1 cellular context compared by ENCODE assay signal in genomic region chr7:26233902-26234511, GRCh38.
TF ChIP-seq lines count a peak whose summit lies in the region.

No MANE protein-coding gene starts in this region.

TF ChIP-seq in K562, 482 proteins besides CTCF, POLR2A, EP300 and RAD21 (continued from another document and continues in another):
- peak; percentile 32; the same call in 1 of the 2 replicates for TF ChIP-seq CREB3L1 (IDR thresholded peaks at IDR 0.05; ENCODE audit: borderline replicate concordance, low read depth)
- TF ChIP-seq SMAD1 (IDR thresholded peaks at IDR 0.05; ENCODE audit: low read depth, low read length, partially characterized antibody), result no peak
- peak; percentile 82; the same call in 1 of the 2 replicates for TF ChIP-seq SMAD3 (CRISPR knock-in tag; conservative IDR thresholded peaks at IDR 0.05)
- TF ChIP-seq THRAP3 (IDR thresholded peaks at IDR 0.05; ENCODE audit: borderline replicate concordance), result no peak
- TF ChIP-seq C11orf30 (IDR thresholded peaks at IDR 0.05; ENCODE audit: low read depth), result peak; percentile 98
- no peak for TF ChIP-seq EZH2 (IDR thresholded peaks at IDR 0.05; ENCODE audit: borderline replicate concordance, low read depth, low read length)
- no peak for TF ChIP-seq E2F4 (CRISPR knock-in tag; IDR thresholded peaks at IDR 0.05; ENCODE audit: low read depth)
- no peak for TF ChIP-seq ZC3H8 (IDR thresholded peaks at IDR 0.05)
- peak; percentile 85 for TF ChIP-seq ZNF41 (CRISPR knock-in tag; conservative IDR thresholded peaks at IDR 0.05)
- TF ChIP-seq ZNF134 (CRISPR knock-in tag; conservative IDR thresholded peaks at IDR 0.05), result no peak
- no peak for TF ChIP-seq ZNF655 (CRISPR knock-in tag; IDR thresholded peaks at IDR 0.05)
- TF ChIP-seq KHSRP (IDR thresholded peaks at IDR 0.05), result no peak
- no peak for TF ChIP-seq ZBTB8A (IDR thresholded peaks at IDR 0.05; ENCODE audit: partially characterized antibody)
- TF ChIP-seq CHD4 (IDR thresholded peaks at IDR 0.05; ENCODE audit: insufficient read depth, insufficient replicate concordance, low read depth, low read length, poor library complexity, severe bottlenecking), result no peak
- no peak for TF ChIP-seq ESRRB (CRISPR knock-in tag; IDR thresholded peaks at IDR 0.05; ENCODE audit: borderline replicate concordance)
- TF ChIP-seq THAP12 (CRISPR knock-in tag; IDR thresholded peaks at IDR 0.05), result no peak
- TF ChIP-seq ZNF696 (CRISPR knock-in tag; conservative IDR thresholded peaks at IDR 0.05), result no peak
- no peak for TF ChIP-seq ZNF75A (CRISPR knock-in tag; IDR thresholded peaks at IDR 0.05)
- peak; percentile 79; the same call in 1 of the 2 replicates for TF ChIP-seq HDAC2 (IDR thresholded peaks at IDR 0.05)
- TF ChIP-seq HNRNPL (IDR thresholded peaks at IDR 0.05; ENCODE audit: low read depth, low read length), result no peak
- TF ChIP-seq FOXK1 (CRISPR knock-in tag; IDR thresholded peaks at IDR 0.05; ENCODE audit: borderline replicate concordance), result no peak
- no peak for TF ChIP-seq PHTF2 (CRISPR knock-in tag; IDR thresholded peaks at IDR 0.05)
- no peak for TF ChIP-seq ZNF277 (CRISPR knock-in tag; IDR thresholded peaks at IDR 0.05; ENCODE audit: borderline replicate concordance)
- TF ChIP-seq SMAD2 (IDR thresholded peaks at IDR 0.05; ENCODE audit: low read depth, low read length), result no peak
- TF ChIP-seq ELK3 (CRISPR knock-in tag; IDR thresholded peaks at IDR 0.05), result no peak
- no peak for TF ChIP-seq TGIF2 (CRISPR knock-in tag; IDR thresholded peaks at IDR 0.05)
- 0 out of 4 replicates have a peak, but pooled peaks of 1 of the 2 experiments have one; percentile 30 for TF ChIP-seq FOXK2 (conservative IDR thresholded peaks at IDR 0.05 in 1 of 2, IDR thresholded peaks at IDR 0.05 in 1 of 2; ENCODE audit: low read depth in 2 of 2)
- no peak for TF ChIP-seq ZBTB34 (CRISPR knock-in tag; IDR thresholded peaks at IDR 0.05)
- TF ChIP-seq ZNF785 (CRISPR knock-in tag; IDR thresholded peaks at IDR 0.05), result no peak
- peak; percentile 43; the same call in 1 of the 2 replicates for TF ChIP-seq GABPA (tag; conservative IDR thresholded peaks at IDR 0.05; ENCODE audit: low read depth)
- peak; percentile 12; the same call in 1 of the 2 replicates for TF ChIP-seq ELF4 (CRISPR knock-in tag; IDR thresholded peaks at IDR 0.05)
- TF ChIP-seq NR2F6 (CRISPR knock-in tag; IDR thresholded peaks at IDR 0.05), result no peak
- no peak for TF ChIP-seq NR1H2 (CRISPR knock-in tag; IDR thresholded peaks at IDR 0.05)
- no peak for TF ChIP-seq ID3 (CRISPR knock-in tag; IDR thresholded peaks at IDR 0.05)
- peak; percentile 88; the same call in 1 of the 2 replicates for TF ChIP-seq ID3 (tag; IDR thresholded peaks at IDR 0.05)
- TF ChIP-seq SIN3B (IDR thresholded peaks at IDR 0.05; ENCODE audit: low read depth), result no peak
- no peak for TF ChIP-seq NEUROD1 (IDR thresholded peaks at IDR 0.05; ENCODE audit: borderline replicate concordance, low read depth, low read length, partially characterized antibody)
- TF ChIP-seq MEIS2 (IDR thresholded peaks at IDR 0.05; ENCODE audit: partially characterized antibody), result peak; percentile 72
- TF ChIP-seq MEF2A (IDR thresholded peaks at IDR 0.05; ENCODE audit: control insufficient read depth, low read depth, low read length), result no peak
- no peak for TF ChIP-seq CBX5 (IDR thresholded peaks at IDR 0.05; ENCODE audit: borderline replicate concordance, low read depth)
- no peak for TF ChIP-seq ELK1 (CRISPR knock-in tag; IDR thresholded peaks at IDR 0.05)
- TF ChIP-seq IRF1 (CRISPR knock-in tag; IDR thresholded peaks at IDR 0.05; ENCODE audit: borderline replicate concordance), result no peak
- TF ChIP-seq ZNF592 (IDR thresholded peaks at IDR 0.05), result peak; percentile 98
- no peak for TF ChIP-seq ZNF143 (CRISPR knock-in tag; IDR thresholded peaks at IDR 0.05)
- TF ChIP-seq POLR2H (tag; IDR thresholded peaks at IDR 0.05; ENCODE audit: low read depth), result no peak
- TF ChIP-seq ATF2 (CRISPR knock-in tag; IDR thresholded peaks at IDR 0.05), result no peak
- TF ChIP-seq CGGBP1 (CRISPR knock-in tag; IDR thresholded peaks at IDR 0.05), result no peak
